1 cellular context compared by ENCODE assay signal in genomic region chr2:54673501-54673998, GRCh38.
TF ChIP-seq lines count a peak whose summit lies in the region.

No MANE protein-coding gene starts in this region.

TF ChIP-seq in GM12878, 131 proteins besides CTCF, POLR2A, EP300 and RAD21:
- no peak for TF ChIP-seq ZBTB4 (CRISPR knock-in tag; IDR thresholded peaks at IDR 0.05)
- no peak for TF ChIP-seq PRDM15 (CRISPR knock-in tag; IDR thresholded peaks at IDR 0.05)
- TF ChIP-seq IKZF2 (IDR thresholded peaks at IDR 0.05) = no peak
- peak; percentile 45; the same call in 1 of the 2 replicates for TF ChIP-seq POLR2AphosphoS5 (IDR thresholded peaks at IDR 0.05; ENCODE audit: low read length)
- TF ChIP-seq RUNX3 (IDR thresholded peaks at IDR 0.05; ENCODE audit: low read length) = no peak; the same call in 1 of the 2 replicates
- TF ChIP-seq ZNF274 (IDR thresholded peaks at IDR 0.05; ENCODE audit: insufficient read depth, insufficient read length) = no peak
- TF ChIP-seq NR2F1 (conservative IDR thresholded peaks at IDR 0.05) = no peak
- TF ChIP-seq DPF2 (IDR thresholded peaks at IDR 0.05) = no peak
- TF ChIP-seq CBFB (IDR thresholded peaks at IDR 0.05; ENCODE audit: low read depth) = 0 out of 2 replicates have a peak, but pooled peaks have one; percentile 13
- no peak for TF ChIP-seq SMAD5 (IDR thresholded peaks at IDR 0.05; ENCODE audit: low read depth)
- no peak for TF ChIP-seq GABPA (IDR thresholded peaks at IDR 0.05; ENCODE audit: low read depth)
- TF ChIP-seq YY1 (IDR thresholded peaks at IDR 0.05; ENCODE audit: low read depth, low read length) = peak; percentile 83
